In the genomic region with DNA sequence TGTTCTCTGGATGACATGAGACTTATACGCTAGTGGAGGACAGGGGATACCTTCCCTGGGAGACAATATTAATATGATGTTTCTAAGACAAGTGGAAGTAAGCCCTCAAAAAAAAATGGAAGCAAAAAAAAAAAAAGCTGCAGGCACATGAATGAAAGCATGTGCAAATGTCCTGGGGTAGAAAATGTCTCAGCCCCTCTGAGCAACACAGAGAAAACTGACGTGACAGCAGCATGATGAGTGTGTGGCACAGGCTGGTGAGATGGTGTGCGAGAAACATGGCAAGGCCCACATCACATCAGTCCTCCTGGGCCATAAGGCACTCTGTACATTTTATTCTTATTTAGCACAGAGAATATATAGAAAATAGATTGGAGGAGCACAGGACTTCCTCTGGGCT, we compare ENCODE assay signal across 8 cellular contexts.
"Had no signal": no experiment of that assay in that cellular context is flagged by ENCODE, and none has a peak within 500 bp of the region (broad histone marks: within the 10 kb centered on the region; RNA-seq: fewer than 3 reads in every experiment).

No MANE protein-coding gene starts in this region.

- ATAC-seq: GM12878 had no signal

- FAIRE-seq: G401.6, GM12878, GM12891, GM12892, GM18507, GM19239 had no signal

- DNase-seq: GDM1, GF-D8 had no signal

- H3K4me3 ChIP-seq: GM12878 had no signal
